ENCODE assay signal across 8 cellular contexts in genomic region chr6:152948150-152948768, GRCh38. TPM values are rescaled to one million over a fixed set of nuclear protein-coding genes. Genes with fewer than 3 reads are reported as not detected.
DNase-seq lines count a peak whose midpoint lies in the region; ATAC-seq, FAIRE-seq and TF ChIP-seq lines count a peak whose summit lies in the region.

No MANE protein-coding gene starts in this region.

- no peak overlapping the region for H3K27ac Mint-ChIP-seq in endodermal cell
- no peak overlapping the region for H3K27ac Mint-ChIP-seq in naive B cell

- no peaks in the 10 kb centered on the region for H3K9me3 Mint-ChIP-seq in endodermal cell
- no peaks in the 10 kb centered on the region for H3K9me3 Mint-ChIP-seq in naive B cell

- H3K27ac ChIP-seq in endodermal cell (ENCODE audit: low read depth, low read length) = no peak overlapping the region

- H3K4me1 Mint-ChIP-seq in endodermal cell = peaks cover 2% of the 10 kb centered on the region
- H3K4me1 Mint-ChIP-seq in naive B cell = peaks cover 4 to 6% (median 6%) of the 10 kb centered on the region in 3 donors

- TF ChIP-seq CTCF in endodermal cell (conservative IDR thresholded peaks at IDR 0.05) = peak; percentile 83

- no peaks in the 10 kb centered on the region for H3K27me3 ChIP-seq in endodermal cell (ENCODE audit: control insufficient read depth, insufficient read depth, low read length, poor library complexity, severe bottlenecking)

- no peaks in the 10 kb centered on the region for H3K9me3 ChIP-seq in endodermal cell (ENCODE audit: control insufficient read depth, low read length)

- FAIRE-seq in RCC 7860 (lab: Jason Lieb, UNC) = peak; percentile 41

- H3K27me3 Mint-ChIP-seq in endodermal cell (ENCODE audit: insufficient read depth) (no peaks in the 10 kb centered on the region), naive B cell (peaks cover 16 to 38% (median 23%) of the 10 kb centered on the region in 3 donors)

- H3K9ac ChIP-seq in endodermal cell (ENCODE audit: extremely low read depth, low read length, poor library complexity, severe bottlenecking) = no peak overlapping the region

- peak; percentile 9 to 16 for DNase-seq in NCI-H2081 (lab: John Stamatoyannopoulos, UW)
- DNase-seq in NCI-H2081 treated with DMSO at 0.1 percent for 48 hours (lab: John Stamatoyannopoulos, UW) = no peak
- DNase-seq in RCC 7860 (ENCODE audit: low spot score) = peak; percentile 35
- DNase-seq in endodermal cell = no peak
- peak; percentile 9 for DNase-seq in naive B cell
- no peak for DNase-seq in NCI-H187 treated with DMSO at 0.1 percent for 48 hours (lab: John Stamatoyannopoulos, UW)

- ATAC-seq in GM21367 (IDR thresholded peaks at IDR 0.05; ENCODE audit: unreplicated experiment) (peak; percentile 87), HG03558 (IDR thresholded peaks at IDR 0.05; ENCODE audit: extremely low read depth, unreplicated experiment) (peak; percentile 59), naive B cell (ENCODE audit: low read depth in 2 of 2) (peak; percentile 35 to 50)

- WGBS in endodermal cell (ENCODE audit: insufficient coverage in 1 of 2, insufficient read length in 1 of 2), 2 experiments = 57 to 70% methylated on average over 7 to 9 of the region's 9 CpGs

- H3K4me3 ChIP-seq in endodermal cell (ENCODE audit: low read length) = no peak overlapping the region

- H3K36me3 Mint-ChIP-seq in endodermal cell (ENCODE audit: low read depth) = no peaks in the 10 kb centered on the region
- no peaks in the 10 kb centered on the region for H3K36me3 Mint-ChIP-seq in naive B cell

- no peaks in the 10 kb centered on the region for H3K4me1 ChIP-seq in endodermal cell (ENCODE audit: control insufficient read depth, insufficient read depth, low read length)

- no peaks in the 10 kb centered on the region for H3K36me3 ChIP-seq in endodermal cell (ENCODE audit: control insufficient read depth, insufficient read depth, low read length)

- H3K4me3 Mint-ChIP-seq in endodermal cell (no peak overlapping the region), naive B cell (peak overlapping the region in 1 of 8 donors; percentile 6)

RNA-seq across cellular contexts. Expression of gene FBXO5, which starts 34.6 kb away (rescaled TPM):
- total RNA-seq in endodermal cell = 10 to 100 TPM; 39.8 to 71.6 TPM
- polyA plus RNA-seq in endodermal cell (2013, experiment 1 of 2) = 51.6 TPM
- 54.8 TPM for polyA plus RNA-seq in endodermal cell (2013, experiment 2 of 2)
- polyA plus RNA-seq in naive B cell (ENCODE audit: low read depth in 6 of 6) = 10 to 100 TPM in 2 of 6 donors, 1 to 10 TPM in 4; 6.9 to 12.6 (median 8.1) TPM

RNA-seq across cellular contexts. Expression of gene MTRF1L, which starts 54.2 kb away (rescaled TPM):
- total RNA-seq in endodermal cell = 10 to 100 TPM; 17.3 to 18.7 TPM
- 18.1 TPM for polyA plus RNA-seq in endodermal cell (2013, experiment 1 of 2)
- 16.2 TPM for polyA plus RNA-seq in endodermal cell (2013, experiment 2 of 2)
- polyA plus RNA-seq in naive B cell (ENCODE audit: low read depth in 6 of 6) = 10 to 100 TPM; 11.1 to 15.6 (median 13.9) TPM

Comparison
In these comparisons a context has a peak if more than half of its experiments do, and no peak if none do; other contexts are left out.
1. DNase-seq: peak in NCI-H2081 (2 of 2), RCC 7860 (single experiment) and naive B cell (single experiment); none in NCI-H2081 treated with DMSO at 0.1 percent for 48 hours (single experiment), endodermal cell (single experiment) and NCI-H187 treated with DMSO at 0.1 percent for 48 hours (single experiment).
2. Peak in every context shown above with its lines, with median percentiles within 50 percentile points of each other: ATAC-seq.